16 cellular contexts compared by ENCODE assay signal in genomic region chr17:17580662-17581470, GRCh38. TPM values are rescaled to one million over a fixed set of nuclear protein-coding genes. Genes with fewer than 3 reads are reported as not detected.
A peak's percentile ranks its signal among the peaks of the same experiment; 100 is the strongest.
DNase-seq lines count a peak whose midpoint lies in the region; FAIRE-seq and TF ChIP-seq lines count a peak whose summit lies in the region.
"Had no signal": no experiment of that assay in that cellular context is flagged by ENCODE, and none has a peak within 500 bp of the region (broad histone marks: within the 10 kb centered on the region; RNA-seq: fewer than 3 reads in every experiment).

No MANE protein-coding gene starts in this region.

- intact Hi-C loops in uterus (cut with DNase I; ENCODE audit: low total_unique reads) = no loop called here

- H3K27me3 Mint-ChIP-seq in neural crest cell (ENCODE audit: low read depth) = no peaks in the 10 kb centered on the region

- H3K4me3 ChIP-seq in choroid plexus epithelial cell (ENCODE audit: low read depth, low read length) (no peak overlapping the region), uterus (no peak overlapping the region)
- H3K4me3 ChIP-seq: ascending aorta, stomach had no signal

- H3K9me3 Mint-ChIP-seq in neural crest cell = no peaks in the 10 kb centered on the region
- H3K9me3 Mint-ChIP-seq: CD14-positive monocyte had no signal

- no peaks in the 10 kb centered on the region for H3K36me3 Mint-ChIP-seq in neural crest cell (ENCODE audit: low read depth)

- FAIRE-seq in HTR-8/SVneo (lab: Jason Lieb, UNC) = peak; percentile 28
- FAIRE-seq: frontal cortex, G401.6, H1 had no signal

- no peaks in the 10 kb centered on the region for H3K36me3 ChIP-seq in uterus

- H3K27ac Mint-ChIP-seq in neural crest cell (ENCODE audit: unreplicated experiment) = peak overlapping the region; percentile 60

- H3K27me3 ChIP-seq in uterus = no peaks in the 10 kb centered on the region
- H3K27me3 ChIP-seq: ascending aorta, stomach had no signal

- no peak overlapping the region for H3K4me3 Mint-ChIP-seq in neural crest cell
- H3K4me3 Mint-ChIP-seq: CD14-positive monocyte had no signal

- H3K27ac ChIP-seq in uterus = no peak overlapping the region
- H3K27ac ChIP-seq: ascending aorta, stomach had no signal

- H3K9me3 ChIP-seq in uterus = no peaks in the 10 kb centered on the region
- H3K9me3 ChIP-seq: ascending aorta, stomach had no signal

- no peak for TF ChIP-seq CTCF in choroid plexus epithelial cell (conservative IDR thresholded peaks at IDR 0.05; ENCODE audit: low read depth, low read length)
- TF ChIP-seq CTCF in neural crest cell (conservative IDR thresholded peaks at IDR 0.05) = no peak
- TF ChIP-seq CTCF in uterus (IDR thresholded peaks at IDR 0.05) = no peak

- peaks cover 4% of the 10 kb centered on the region for H3K4me1 Mint-ChIP-seq in neural crest cell

- DNase-seq in EL (peak; percentile 34), HTR-8/SVneo (ENCODE audit: insufficient read length, low spot score) (no peak), choroid plexus epithelial cell (ENCODE audit: low read depth) (peak; percentile 48), neural crest cell (ENCODE audit: low read depth, low spot score) (no peak), KG1 (lab: John Stamatoyannopoulos, UW) (no peak), NCI-H446 (lab: John Stamatoyannopoulos, UW) (no peak), uterus (no peak)
- no peak for DNase-seq in activated CD4-positive, alpha-beta T cell treated with anti-CD3 and anti-CD28 coated beads for 1 hour
- DNase-seq: activated CD4-positive, alpha-beta T cell treated with anti-CD3 and anti-CD28 coated beads for 4 hours; effector CD8-positive, alpha-beta T cell; stomach had no signal

- TF ChIP-seq POLR2A in uterus (IDR thresholded peaks at IDR 0.05) = no peak

- peaks cover 0 to 10% of the 10 kb centered on the region in 2 donors for H3K4me1 ChIP-seq in uterus
- H3K4me1 ChIP-seq: ascending aorta, stomach had no signal

RNA-seq across cellular contexts. Expression of gene PEMT, which starts 10.6 kb away (rescaled TPM):
- total RNA-seq in neural crest cell (39.2 and 43.0 TPM in 2 replicates), uterus (10 to 100 TPM; 26.3 to 61.7 (median 32.2) TPM)

Comparison
In these comparisons a context has a peak if more than half of its experiments do, and no peak if none do; other contexts are left out.
1. DNase-seq: peak in EL (single experiment) and choroid plexus epithelial cell (single experiment); none in HTR-8/SVneo (single experiment), neural crest cell (single experiment), KG1 (single experiment), NCI-H446 (0 of 2), activated CD4-positive, alpha-beta T cell treated with anti-CD3 and anti-CD28 coated beads for 1 hour (single experiment) and uterus (0 of 2).